9 cellular contexts compared by ENCODE assay signal in the genomic region with DNA sequence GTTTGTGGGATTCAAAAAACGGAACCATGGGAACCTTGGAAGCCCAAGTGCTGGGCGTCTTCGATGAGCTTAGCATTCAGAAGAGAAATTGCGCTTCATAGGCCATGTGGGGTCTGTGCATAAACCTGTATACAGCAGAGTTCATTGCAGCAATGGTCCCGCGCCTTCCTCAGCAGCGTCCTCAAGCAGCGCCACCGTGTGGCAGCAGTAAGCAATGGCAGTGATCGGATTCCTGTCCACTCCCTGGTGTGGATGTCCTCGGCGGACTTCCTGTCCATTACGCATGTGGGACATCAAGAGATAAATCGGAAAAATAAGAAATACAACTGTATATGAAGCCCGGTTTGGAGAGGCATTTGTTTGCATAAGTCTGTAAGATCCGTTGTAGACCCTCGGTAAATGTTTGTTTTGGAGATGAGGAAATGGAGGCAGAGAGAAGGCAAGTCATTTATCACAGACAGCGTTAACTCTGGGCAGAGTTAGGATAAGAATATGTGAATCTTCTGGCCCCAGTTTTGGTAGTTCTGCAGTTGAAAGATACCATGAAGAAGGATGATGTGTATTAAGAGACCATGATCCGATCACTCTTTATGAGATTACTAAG. TPM values are rescaled to one million over a fixed set of nuclear protein-coding genes. Genes with fewer than 3 reads are reported as not detected.
DNase-seq lines count a peak whose midpoint lies in the region; ATAC-seq and TF ChIP-seq lines count a peak whose summit lies in the region.
"Had no signal": no experiment of that assay in that cellular context is flagged by ENCODE, and none has a peak within 500 bp of the region (broad histone marks: within the 10 kb centered on the region; RNA-seq: fewer than 3 reads in every experiment).

No MANE protein-coding gene starts in this region.

- no peaks in the 10 kb centered on the region for H3F3A ChIP-seq in neural progenitor cell (ENCODE audit: low read depth)

- peak; percentile 2 to 67 for DNase-seq in cardiac muscle cell (ENCODE audit: low read depth in 1 of 2, low spot score in 1 of 2)
- DNase-seq in left cardiac atrium = no peak
- peak; percentile 8 for DNase-seq in activated naive CD8-positive, alpha-beta T cell treated with anti-CD3 and anti-CD28 coated beads for 36 hours
- peak; percentile 80 for DNase-seq in neural progenitor cell (ENCODE audit: low spot score)
- no peak for DNase-seq in central memory CD4-positive, alpha-beta T cell
- no peak for DNase-seq in NCI-H226
- no peak for DNase-seq in activated CD4-positive, CD25-positive, alpha-beta regulatory T cell treated with anti-CD3 and anti-CD28 coated beads, Interleukin-2, amount 50 U/mL, for 72 hours

- H2AFZ ChIP-seq in neural progenitor cell (replicated peaks) = peak overlapping the region; percentile 66

- H3K4me1 Mint-ChIP-seq in activated naive CD8-positive, alpha-beta T cell treated with anti-CD3 and anti-CD28 coated beads for 36 hours = no peaks in the 10 kb centered on the region
- peaks cover 10% of the 10 kb centered on the region for H3K4me1 Mint-ChIP-seq in neural progenitor cell

- H3K4me1 ChIP-seq in cardiac muscle cell (ENCODE audit: low read depth) (no peaks in the 10 kb centered on the region), neural progenitor cell (no peaks in the 10 kb centered on the region)

- no peak for ATAC-seq in left cardiac atrium
- ATAC-seq in HG03442 (IDR thresholded peaks at IDR 0.05; ENCODE audit: unreplicated experiment) = peak; percentile 75

- H3K9ac ChIP-seq in neural progenitor cell = no peak overlapping the region

- H3K36me3 Mint-ChIP-seq in activated naive CD8-positive, alpha-beta T cell treated with anti-CD3 and anti-CD28 coated beads for 36 hours = no peaks in the 10 kb centered on the region
- H3K36me3 Mint-ChIP-seq in neural progenitor cell = no peaks in the 10 kb centered on the region

- H3K27me3 ChIP-seq in cardiac muscle cell = no peaks in the 10 kb centered on the region
- no peaks in the 10 kb centered on the region for H3K27me3 ChIP-seq in neural progenitor cell

- H3K4me3 ChIP-seq in cardiac muscle cell (no peak overlapping the region), neural progenitor cell (no peak overlapping the region)

- H3K9me3 Mint-ChIP-seq in activated naive CD8-positive, alpha-beta T cell treated with anti-CD3 and anti-CD28 coated beads for 36 hours = no peaks in the 10 kb centered on the region
- H3K9me3 Mint-ChIP-seq in neural progenitor cell = peaks cover 3% of the 10 kb centered on the region

- H3K4me3 Mint-ChIP-seq in activated naive CD8-positive, alpha-beta T cell treated with anti-CD3 and anti-CD28 coated beads for 36 hours = no peak overlapping the region
- no peak overlapping the region for H3K4me3 Mint-ChIP-seq in neural progenitor cell

- H3K27ac Mint-ChIP-seq in activated naive CD8-positive, alpha-beta T cell treated with anti-CD3 and anti-CD28 coated beads for 36 hours = no peak overlapping the region
- no peak overlapping the region for H3K27ac Mint-ChIP-seq in neural progenitor cell

- TF ChIP-seq CTCF in cardiac muscle cell (IDR thresholded peaks at IDR 0.05; ENCODE audit: low read depth, low read length) = peak; percentile 42
- peak; percentile 96 for TF ChIP-seq CTCF in neural progenitor cell (IDR thresholded peaks at IDR 0.05)

- H3K36me3 ChIP-seq in cardiac muscle cell (no peaks in the 10 kb centered on the region), neural progenitor cell (no peaks in the 10 kb centered on the region)

- no peaks in the 10 kb centered on the region for H4K20me1 ChIP-seq in neural progenitor cell (ENCODE audit: low read depth)

- no peaks in the 10 kb centered on the region for H3K79me2 ChIP-seq in neural progenitor cell (ENCODE audit: low read depth)

- H3K27me3 Mint-ChIP-seq in activated naive CD8-positive, alpha-beta T cell treated with anti-CD3 and anti-CD28 coated beads for 36 hours = no peaks in the 10 kb centered on the region
- H3K27me3 Mint-ChIP-seq in neural progenitor cell (ENCODE audit: insufficient read depth, low read depth) = no peaks in the 10 kb centered on the region

- H3K4me2 ChIP-seq in neural progenitor cell = peak overlapping the region; percentile 43

- H3K9me3 ChIP-seq in cardiac muscle cell (ENCODE audit: low read depth) = no peaks in the 10 kb centered on the region
- H3K9me3 ChIP-seq in neural progenitor cell (ENCODE audit: low read depth) = no peaks in the 10 kb centered on the region

- intact Hi-C loops in left cardiac atrium (cut with DNase I) = no loop called here

- H3K27ac ChIP-seq in cardiac muscle cell = no peak overlapping the region
- H3K27ac ChIP-seq in neural progenitor cell = no peak overlapping the region

RNA-seq across cellular contexts. Expression of a gene that starts 57.7 kb away (rescaled TPM):
- 5.6 and 16.2 TPM in 2 replicates for total RNA-seq in cardiac muscle cell
- polyA plus RNA-seq in cardiac muscle cell = 3.9 and 7.9 TPM in 2 replicates
- 1 to 10 TPM; 3.7 to 4.1 TPM for total RNA-seq in left cardiac atrium
- not detected for total RNA-seq in activated naive CD8-positive, alpha-beta T cell treated with anti-CD3 and anti-CD28 coated beads for 36 hours
- 5.1 and 5.2 TPM in 2 replicates for total RNA-seq in neural progenitor cell (ENCODE audit: low replicate concordance)
- total RNA-seq: pulmonary artery endothelial cell had no signal

Comparison
In these comparisons a context has a peak if more than half of its experiments do, and no peak if none do; other contexts are left out.
1. DNase-seq: peak in cardiac muscle cell (2 of 2), activated naive CD8-positive, alpha-beta T cell treated with anti-CD3 and anti-CD28 coated beads for 36 hours (single experiment) and neural progenitor cell (single experiment); none in left cardiac atrium (single experiment), central memory CD4-positive, alpha-beta T cell (single experiment), NCI-H226 (single experiment) and activated CD4-positive, CD25-positive, alpha-beta regulatory T cell treated with anti-CD3 and anti-CD28 coated beads, Interleukin-2, amount 50 U/mL, for 72 hours (single experiment).